19 cellular contexts compared by ENCODE assay signal in the genomic region with DNA sequence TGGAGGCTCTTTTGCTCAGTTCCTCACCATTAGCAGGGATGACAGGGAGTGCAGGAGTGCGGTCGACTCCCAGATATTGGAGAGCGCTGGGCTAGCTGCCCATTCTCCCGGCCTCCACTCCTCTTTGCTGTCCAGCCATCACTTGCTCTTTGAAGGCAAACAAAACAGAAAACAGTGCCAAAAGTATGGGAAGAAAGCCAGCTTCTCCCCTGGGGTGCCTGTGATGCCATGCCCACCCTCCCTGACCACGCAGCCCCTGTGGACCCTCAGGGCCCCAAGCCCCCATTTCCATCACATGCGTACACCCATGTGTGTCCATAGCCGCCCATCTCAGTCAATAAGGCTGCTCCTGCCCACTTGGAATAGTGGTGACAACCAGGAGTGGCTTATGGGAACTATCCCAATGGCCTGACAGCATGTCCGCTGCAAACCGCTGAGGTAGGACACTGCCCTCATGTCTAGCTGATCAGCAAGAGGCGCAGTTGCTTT. TPM values are rescaled to one million over a fixed set of nuclear protein-coding genes. Genes with fewer than 3 reads are reported as not detected.
A peak's percentile ranks its signal among the peaks of the same experiment; 100 is the strongest.
DNase-seq lines count a peak whose midpoint lies in the region; ATAC-seq and TF ChIP-seq lines count a peak whose summit lies in the region.
"Had no signal": no experiment of that assay in that cellular context is flagged by ENCODE, and none has a peak within 500 bp of the region (broad histone marks: within the 10 kb centered on the region; RNA-seq: fewer than 3 reads in every experiment).

No MANE protein-coding gene starts in this region.

- intact Hi-C loops in upper lobe of right lung (cut with DNase I) = no loop called here

- TF ChIP-seq CTCF in upper lobe of right lung (IDR thresholded peaks at IDR 0.05) = no peak

- H2BK120ac ChIP-seq in neuronal stem cell (ENCODE audit: low read depth, low read length) = no peak overlapping the region

- H3K9me3 ChIP-seq in neuronal stem cell (replicated peaks in 1 of 2; ENCODE audit: control insufficient read depth in 2 of 2, insufficient read depth in 1 of 2, low read depth in 1 of 2, low read length in 2 of 2) = peaks cover 0 to 9% of the 10 kb centered on the region in 2 donors
- no peaks in the 10 kb centered on the region for H3K9me3 ChIP-seq in upper lobe of right lung

- no peak overlapping the region for H3K4ac ChIP-seq in neuronal stem cell (ENCODE audit: low read length)

- H3K4me1 ChIP-seq in neuronal stem cell (ENCODE audit: control insufficient read depth in 2 of 2, insufficient read depth in 1 of 2, low read depth in 1 of 2, low read length in 2 of 2) (no peaks in the 10 kb centered on the region), upper lobe of right lung (peaks cover 7% of the 10 kb centered on the region)

- H3K9ac ChIP-seq in neuronal stem cell (ENCODE audit: low read depth, low read length, poor library complexity) = no peak overlapping the region

- H2BK15ac ChIP-seq in neuronal stem cell (ENCODE audit: low read length) = no peak overlapping the region

- no peak overlapping the region for H2BK12ac ChIP-seq in neuronal stem cell (ENCODE audit: low read length)

- no peaks in the 10 kb centered on the region for H3K79me1 ChIP-seq in neuronal stem cell (ENCODE audit: low read depth, low read length)

- no peak overlapping the region for H2AFZ ChIP-seq in neuronal stem cell (ENCODE audit: low read length)

- H4K91ac ChIP-seq in neuronal stem cell (ENCODE audit: low read depth, low read length, poor library complexity) = no peak overlapping the region

- H2AK5ac ChIP-seq in neuronal stem cell (ENCODE audit: low read depth, low read length) = no peak overlapping the region

- H3K36me3 ChIP-seq in neuronal stem cell (replicated peaks in 1 of 2; ENCODE audit: control insufficient read depth in 2 of 2, insufficient read depth in 2 of 2, low read length in 2 of 2) (no peaks in the 10 kb centered on the region), upper lobe of right lung (no peaks in the 10 kb centered on the region)

- ATAC-seq in upper lobe of right lung = peak; percentile 14
- ATAC-seq: HCT116 had no signal

- no peak overlapping the region for H3K4me3 ChIP-seq in neuronal stem cell (ENCODE audit: low read length in 2 of 2)
- no peak overlapping the region for H3K4me3 ChIP-seq in upper lobe of right lung

- H3K14ac ChIP-seq in neuronal stem cell (ENCODE audit: low read length) = no peak overlapping the region

- H3K23ac ChIP-seq in neuronal stem cell (ENCODE audit: low read depth, low read length, poor library complexity) = peak overlapping the region; percentile 9

- no peak overlapping the region for H3K4me2 ChIP-seq in neuronal stem cell (ENCODE audit: insufficient read depth, low read length, poor library complexity, severe bottlenecking)

- DNase-seq in DMS79 (lab: John Stamatoyannopoulos, UW) = peak; percentile 40
- DNase-seq in DMS79 treated with DMSO at 0.1 percent for 48 hours (lab: John Stamatoyannopoulos, UW) = no peak
- DNase-seq in cerebellar cortex (ENCODE audit: low spot score) = peak; percentile 40
- no peak for DNase-seq in neuronal stem cell (ENCODE audit: low spot score)
- DNase-seq in upper lobe of right lung = no peak
- DNase-seq in activated gamma-delta T cell (lab: John Stamatoyannopoulos, UW) = no peak
- DNase-seq in NCI-H510A (lab: John Stamatoyannopoulos, UW) = no peak
- DNase-seq in NCI-H2107 (lab: John Stamatoyannopoulos, UW) = no peak
- DNase-seq: Calu3; CD4-positive, alpha-beta T cell; NCI-H1417; NCI-H1930; NCI-H2227 treated with DMSO at 0.1 percent for 48 hours; NCI-H526; OCI-M1; SHP77 treated with DMSO at 0.1 percent for 48 hours had no signal

- peaks cover 0 to 44% (median 0%) of the 10 kb centered on the region in 3 experiments for H3K27me3 ChIP-seq in neuronal stem cell (ENCODE audit: control insufficient read depth in 3 of 3, insufficient read depth in 3 of 3, low read depth in 1 of 3, low read length in 3 of 3)
- H3K27me3 ChIP-seq in upper lobe of right lung = no peaks in the 10 kb centered on the region

- no peak overlapping the region for H3K18ac ChIP-seq in neuronal stem cell (ENCODE audit: low read length)

- H3K27ac ChIP-seq in neuronal stem cell (replicated peaks; ENCODE audit: low read length) (no peak overlapping the region), upper lobe of right lung (no peak overlapping the region)
- H3K27ac ChIP-seq: 22Rv1, HL-60 had no signal

- peak overlapping the region; percentile 26 for H2BK5ac ChIP-seq in neuronal stem cell (ENCODE audit: low read length)

- no peak overlapping the region for H4K8ac ChIP-seq in neuronal stem cell (ENCODE audit: low read depth, low read length)

- no CpG with 5 or more reads among the region's 10 CpGs for WGBS in neuronal stem cell (ENCODE audit: extremely low coverage in 2 of 2, insufficient read length in 2 of 2, insufficient replicate concordance in 1 of 2), 2 donors

RNA-seq across cellular contexts. Expression of a gene that starts 30.0 kb away (rescaled TPM):
- 2.6 TPM for polyA plus RNA-seq in neuronal stem cell (2013, experiment 1 of 2)
- polyA plus RNA-seq in neuronal stem cell (2013, experiment 2 of 2) = 2.8 TPM
- 5.1 TPM for total RNA-seq in upper lobe of right lung

Comparison
In these comparisons a context has a peak if more than half of its experiments do, and no peak if none do; other contexts are left out.
1. DNase-seq: peak in DMS79 (single experiment) and cerebellar cortex (single experiment); none in DMS79 treated with DMSO at 0.1 percent for 48 hours (single experiment), neuronal stem cell (single experiment), upper lobe of right lung (single experiment), activated gamma-delta T cell (single experiment), NCI-H510A (single experiment) and NCI-H2107 (single experiment).